In the genomic region with DNA sequence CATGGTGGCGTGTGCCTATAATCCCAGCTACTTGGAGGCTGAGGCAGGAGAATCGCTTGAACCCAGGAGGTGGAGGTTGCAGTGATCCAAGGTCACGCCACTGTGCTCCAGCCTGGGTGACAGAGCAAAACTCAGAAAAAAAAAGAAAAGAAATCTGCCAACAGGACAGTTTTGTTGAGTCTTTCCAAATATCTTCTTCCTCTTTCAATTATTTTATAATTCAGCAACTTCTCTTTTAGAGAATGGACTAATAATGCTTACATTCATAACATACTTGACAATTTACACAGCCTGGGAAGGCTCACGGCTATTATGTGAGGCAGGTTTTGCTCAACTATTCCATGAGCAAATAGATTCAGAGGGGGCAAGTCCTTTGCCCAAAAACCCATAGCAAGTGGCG, we compare ENCODE assay signal across 18 cellular contexts. TPM values are rescaled to one million over a fixed set of nuclear protein-coding genes. Genes with fewer than 3 reads are reported as not detected.
DNase-seq lines count a peak whose midpoint lies in the region; ATAC-seq and TF ChIP-seq lines count a peak whose summit lies in the region.
"Had no signal": no experiment of that assay in that cellular context is flagged by ENCODE, and none has a peak within 500 bp of the region (broad histone marks: within the 10 kb centered on the region; RNA-seq: fewer than 3 reads in every experiment).

No MANE protein-coding gene starts in this region.

- no peaks in the 10 kb centered on the region for H3K4me1 ChIP-seq in neural progenitor cell

- H3K9me3 Mint-ChIP-seq in memory B cell (no peaks in the 10 kb centered on the region), neural progenitor cell (no peaks in the 10 kb centered on the region)
- H3K9me3 Mint-ChIP-seq: CD8-positive, alpha-beta T cell; GM23338 had no signal

- H3K79me2 ChIP-seq in neural progenitor cell (ENCODE audit: low read depth): no peaks in the 10 kb centered on the region

- H3K27me3 ChIP-seq in neural progenitor cell: peaks cover under 1% of the 10 kb centered on the region
- H3K27me3 ChIP-seq: MG63 had no signal

- H3K27me3 Mint-ChIP-seq in memory B cell (no peaks in the 10 kb centered on the region), neural progenitor cell (ENCODE audit: insufficient read depth, low read depth) (peaks cover 2% of the 10 kb centered on the region)

- no peaks in the 10 kb centered on the region for H4K20me1 ChIP-seq in neural progenitor cell (ENCODE audit: low read depth)

- DNase-seq in left ventricle myocardium superior (no peak), cardiac septum (ENCODE audit: low spot score) (no peak), MV-4-11 (lab: John Stamatoyannopoulos, UW) (peak; percentile 52), memory B cell (ENCODE audit: low spot score in 2 of 2) (no peak), NCI-H524 (lab: John Stamatoyannopoulos, UW) (no peak), neural progenitor cell (ENCODE audit: low spot score) (no peak)
- DNase-seq in activated CD4-positive, alpha-beta T cell treated with anti-CD3 and anti-CD28 coated beads, Interleukin-2, amount 50 U/mL, for 48 hours: no peak
- DNase-seq: CD8-positive, alpha-beta T cell; DND-41; GF-D8; MG63; NCI-H1417 treated with DMSO at 0.1 percent for 48 hours; NCI-H2029 treated with DMSO at 0.1 percent for 48 hours; NCI-H510A treated with DMSO at 0.1 percent for 48 hours had no signal

- no peak overlapping the region for H3K4me3 ChIP-seq in neural progenitor cell
- H3K4me3 ChIP-seq: GM23338, MG63 had no signal

- no peak overlapping the region for H2AFZ ChIP-seq in neural progenitor cell (replicated peaks)
- H2AFZ ChIP-seq: GM23338 had no signal

- no peaks in the 10 kb centered on the region for H3K9me3 ChIP-seq in neural progenitor cell (ENCODE audit: low read depth)
- H3K9me3 ChIP-seq: MG63 had no signal

- H3K4me1 Mint-ChIP-seq in memory B cell: peaks cover 51% of the 10 kb centered on the region
- peaks cover 2% of the 10 kb centered on the region for H3K4me1 Mint-ChIP-seq in neural progenitor cell

- H3K27ac Mint-ChIP-seq in memory B cell: peak overlapping the region; percentile 85
- no peak overlapping the region for H3K27ac Mint-ChIP-seq in neural progenitor cell
- H3K27ac Mint-ChIP-seq: CD8-positive, alpha-beta T cell; GM23338 had no signal

- no peak overlapping the region for H3K4me2 ChIP-seq in neural progenitor cell
- H3K4me2 ChIP-seq: GM23338, KMS-11 had no signal

- H3K27ac ChIP-seq in neural progenitor cell: no peak overlapping the region
- H3K27ac ChIP-seq: KMS-11, RWPE1 had no signal

- H3K4me3 Mint-ChIP-seq in memory B cell (no peak overlapping the region), neural progenitor cell (no peak overlapping the region)
- H3K4me3 Mint-ChIP-seq: CD8-positive, alpha-beta T cell; GM23338 had no signal

- no peaks in the 10 kb centered on the region for H3K36me3 ChIP-seq in neural progenitor cell
- H3K36me3 ChIP-seq: MG63 had no signal

- no peak overlapping the region for H3K9ac ChIP-seq in neural progenitor cell
- H3K9ac ChIP-seq: KMS-11 had no signal

- intact Hi-C loops in left ventricle myocardium superior (cut with micrococcal nuclease) (no loop called here), cardiac septum (cut with DNase I) (no loop called here)

- no peaks in the 10 kb centered on the region for H3F3A ChIP-seq in neural progenitor cell (ENCODE audit: low read depth)

- peak; percentile 17 for ATAC-seq in left ventricle myocardium superior
- ATAC-seq in memory B cell (ENCODE audit: low read depth): no peak
- ATAC-seq: CD8-positive, alpha-beta T cell; GM23338 had no signal

- no peak for TF ChIP-seq CTCF in neural progenitor cell (IDR thresholded peaks at IDR 0.05)

- H3K36me3 Mint-ChIP-seq in memory B cell (peaks cover 26% of the 10 kb centered on the region), neural progenitor cell (no peaks in the 10 kb centered on the region)
- H3K36me3 Mint-ChIP-seq: CD8-positive, alpha-beta T cell had no signal

RNA-seq across cellular contexts. Expression of a gene that starts 18.1 kb away (rescaled TPM):
- total RNA-seq in left ventricle myocardium superior (not detected), cardiac septum (not detected), neural progenitor cell (ENCODE audit: low replicate concordance) (not detected in 2 replicates)
- total RNA-seq: A673, GM23338 had no signal

RNA-seq across cellular contexts. Expression of a gene that starts 27.0 kb away (rescaled TPM):
- total RNA-seq in left ventricle myocardium superior (12.1 TPM), cardiac septum (13.3 TPM), neural progenitor cell (ENCODE audit: low replicate concordance) (10.2 and 12.6 TPM in 2 replicates)
